Comparison of ENCODE assay signal across 11 cellular contexts in the genomic region with DNA sequence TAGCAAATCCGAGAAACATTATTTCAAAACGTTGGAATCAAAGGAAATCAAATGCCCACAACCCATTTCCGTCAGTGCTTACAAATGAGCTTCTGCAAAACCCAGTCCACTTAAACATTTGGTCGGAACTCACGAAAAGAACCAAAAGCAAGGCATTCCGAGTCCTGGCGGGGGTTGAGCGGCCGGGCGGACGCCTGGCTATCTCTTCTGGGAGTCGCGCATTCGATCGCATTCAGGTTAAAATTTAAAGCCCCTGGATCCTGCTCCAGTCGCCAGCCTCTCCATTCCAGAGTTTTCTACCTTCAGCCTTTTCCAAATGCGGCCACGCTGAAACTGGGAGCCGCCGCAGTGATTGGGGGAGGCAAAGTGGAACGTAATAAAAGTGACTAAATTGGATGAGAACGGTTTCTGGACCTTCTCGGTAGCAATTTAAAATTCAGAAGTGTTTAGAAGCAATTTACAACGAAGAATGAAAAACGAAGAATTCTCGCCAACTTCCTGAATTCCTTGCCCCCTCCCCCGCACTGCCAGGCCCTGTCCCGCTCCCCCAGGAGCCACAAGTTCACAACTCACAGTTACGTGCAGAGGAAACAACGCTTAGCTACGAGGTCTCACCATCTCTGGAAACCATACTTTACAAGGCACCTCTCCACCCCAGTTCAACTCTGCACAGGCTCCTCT. TPM values are rescaled to one million over a fixed set of nuclear protein-coding genes. Genes with fewer than 3 reads are reported as not detected.
DNase-seq lines count a peak whose midpoint lies in the region; ATAC-seq and TF ChIP-seq lines count a peak whose summit lies in the region.
"Had no signal": no experiment of that assay in that cellular context is flagged by ENCODE, and none has a peak within 500 bp of the region (broad histone marks: within the 10 kb centered on the region; RNA-seq: fewer than 3 reads in every experiment).

No MANE protein-coding gene starts in this region.

- H3K27me3 ChIP-seq in heart left ventricle (peaks cover 0 to 88% (median 9%) of the 10 kb centered on the region in 9 donors), duodenal mucosa (ENCODE audit: control insufficient read depth in 1 of 2, insufficient read depth in 2 of 2, low read length in 2 of 2) (peaks cover 17 to 27% of the 10 kb centered on the region in 2 donors), mesenchymal stem cell (ENCODE audit: control insufficient read depth in 1 of 2, insufficient read depth in 1 of 2, low read length in 2 of 2) (peaks cover 59 to 68% of the 10 kb centered on the region in 2 experiments)

- no peak overlapping the region for H4K8ac ChIP-seq in mesenchymal stem cell (ENCODE audit: low read length)

- no peak overlapping the region for H3K14ac ChIP-seq in mesenchymal stem cell (ENCODE audit: low read length in 2 of 2)

- no peak overlapping the region for H4K91ac ChIP-seq in mesenchymal stem cell (ENCODE audit: low read length)

- peak overlapping the region in 1 of 2 experiments; percentile 86 for H3K23ac ChIP-seq in mesenchymal stem cell (ENCODE audit: low read length in 2 of 2)

- no peak overlapping the region for H2BK12ac ChIP-seq in mesenchymal stem cell (ENCODE audit: low read length in 2 of 2)

- H3K36me3 ChIP-seq in heart left ventricle (peaks cover 0 to 13% (median 10%) of the 10 kb centered on the region in 9 donors), duodenal mucosa (ENCODE audit: control insufficient read depth in 1 of 2, insufficient read depth in 2 of 2, low read length in 2 of 2) (peaks cover 4 to 9% of the 10 kb centered on the region in 2 donors), mesenchymal stem cell (ENCODE audit: control insufficient read depth in 1 of 2, insufficient read depth in 2 of 2, low read depth in 1 of 2, low read length in 2 of 2) (peaks cover 0 to 3% of the 10 kb centered on the region in 2 experiments), urinary bladder (ENCODE audit: insufficient read depth) (no peaks in the 10 kb centered on the region)

- no peak overlapping the region for H2AK5ac ChIP-seq in mesenchymal stem cell (ENCODE audit: low read length, severe bottlenecking)

- ATAC-seq in heart left ventricle: peak in 2 of 4 donors; percentile 22 to 31

- no peaks in the 10 kb centered on the region for H3K9me3 ChIP-seq in heart left ventricle
- H3K9me3 ChIP-seq in duodenal mucosa (ENCODE audit: control insufficient read depth in 1 of 2, low read length in 2 of 2): no peaks in the 10 kb centered on the region
- H3K9me3 ChIP-seq in mesenchymal stem cell (ENCODE audit: control insufficient read depth, low read length): no peaks in the 10 kb centered on the region

- H3K9ac ChIP-seq in duodenal mucosa (ENCODE audit: low read depth in 1 of 2, low read length in 2 of 2) (peak overlapping the region; percentile 80 to 90), mesenchymal stem cell (ENCODE audit: low read length) (peak overlapping the region; percentile 36)

- DNase-seq in heart left ventricle: peak in 1 of 5 donors; percentile 53
- no peak for DNase-seq in cardiac septum (ENCODE audit: low spot score)
- peak; percentile 70 for DNase-seq in mesenchymal stem cell
- no peak for DNase-seq in NCI-H1694 (lab: John Stamatoyannopoulos, UW)
- DNase-seq in HUDEP-2 (lab: John Stamatoyannopoulos, UW; ENCODE audit: unreplicated experiment in 76 of 76): no peak
- no peak for DNase-seq in activated CD8-positive, alpha-beta memory T cell treated with anti-CD3 and anti-CD28 coated beads for 24 hours
- DNase-seq: foreskin melanocyte; stimulated activated CD4-positive, alpha-beta T cell treated with anti-CD3 and anti-CD28 coated beads, Interleukin-1b, Interleukin-23, amount 100 ng/mL, for 48 hours had no signal

- WGBS in heart left ventricle, 4 donors: 1 to 7% (median 4%) methylated on average over 31 of the region's 31 CpGs
- 1% methylated on average over 23 of the region's 31 CpGs for WGBS in mesenchymal stem cell
- 3% methylated on average over 31 of the region's 31 CpGs for WGBS in urinary bladder

- H3K4me3 ChIP-seq in heart left ventricle (peak overlapping the region; percentile 34 to 99 (median 86)), duodenal mucosa (ENCODE audit: low read depth in 1 of 2, low read length in 2 of 2) (peak overlapping the region; percentile 85 to 89), mesenchymal stem cell (ENCODE audit: insufficient read depth in 1 of 2, low read depth in 1 of 2, low read length in 2 of 2) (peak overlapping the region in 1 of 2 experiments; percentile 63), urinary bladder (ENCODE audit: low read depth, low read length) (peak overlapping the region; percentile 79)

- H3K79me1 ChIP-seq in mesenchymal stem cell (replicated peaks; ENCODE audit: low read length, poor library complexity, severe bottlenecking): no peaks in the 10 kb centered on the region

- no peak for TF ChIP-seq POLR2A in heart left ventricle (IDR thresholded peaks at IDR 0.05)

- peaks cover 0 to 47% (median 13%) of the 10 kb centered on the region in 12 donors for H3K4me1 ChIP-seq in heart left ventricle
- peaks cover 8 to 11% of the 10 kb centered on the region in 2 donors for H3K4me1 ChIP-seq in duodenal mucosa (ENCODE audit: control insufficient read depth in 1 of 2, insufficient read depth in 2 of 2, low read length in 2 of 2)
- peaks cover 53% of the 10 kb centered on the region for H3K4me1 ChIP-seq in mesenchymal stem cell (ENCODE audit: control insufficient read depth, insufficient read depth, low read depth, low read length)
- H3K4me1 ChIP-seq in urinary bladder (ENCODE audit: insufficient read depth): no peaks in the 10 kb centered on the region

- peak overlapping the region; percentile 88 to 100 (median 98) for H3K27ac ChIP-seq in heart left ventricle
- peak overlapping the region; percentile 74 for H3K27ac ChIP-seq in duodenal mucosa (ENCODE audit: low read depth, low read length)
- H3K27ac ChIP-seq in mesenchymal stem cell (ENCODE audit: low read length, poor library complexity, severe bottlenecking): no peak overlapping the region
- H3K27ac ChIP-seq in urinary bladder (ENCODE audit: low read depth): peak overlapping the region; percentile 62

- no peak overlapping the region for H3K4ac ChIP-seq in mesenchymal stem cell (ENCODE audit: low read depth in 1 of 2, low read length in 2 of 2)

- TF ChIP-seq CTCF in heart left ventricle (IDR thresholded peaks at IDR 0.05): no peak

- intact Hi-C loops in heart left ventricle (cut with DNase I): loop anchor here (2.0 to 10.0 kb wide), 21 partner anchors 53 to 537 kb away; no protein-coding TSS in a partner anchor
- intact Hi-C loops in cardiac septum (cut with DNase I): loop anchor here (2.0 to 10.0 kb wide), 8 partner anchors 80 to 537 kb away; partner anchors contain the start of gene MIB1

- H2BK5ac ChIP-seq in mesenchymal stem cell (ENCODE audit: low read depth, low read length, poor library complexity, severe bottlenecking): no peak overlapping the region

- H2AFZ ChIP-seq in mesenchymal stem cell (ENCODE audit: low read depth, low read length): no peak overlapping the region

- H2BK120ac ChIP-seq in mesenchymal stem cell (ENCODE audit: low read depth, low read length): no peak overlapping the region

- H2BK15ac ChIP-seq in mesenchymal stem cell (ENCODE audit: low read depth, poor library complexity, severe bottlenecking): no peak overlapping the region

- peak overlapping the region in 1 of 2 experiments; percentile 74 for H3K18ac ChIP-seq in mesenchymal stem cell (ENCODE audit: low read depth in 1 of 2, low read length in 2 of 2)

- H3K4me2 ChIP-seq in mesenchymal stem cell (ENCODE audit: low read length, poor library complexity, severe bottlenecking): peak overlapping the region; percentile 3

RNA-seq across cellular contexts. Expression of gene GATA6, which starts 1.8 kb away (rescaled TPM):
- 10 to 100 TPM; 44.9 to 97.7 (median 76.3) TPM for total RNA-seq in heart left ventricle
- polyA plus RNA-seq in heart left ventricle: 10 to 100 TPM; 42.1 to 52.6 TPM
- 76.2 TPM for total RNA-seq in cardiac septum
- 3.4 TPM for polyA plus RNA-seq in mesenchymal stem cell (2013, experiment 1 of 2)
- 3.4 TPM for polyA plus RNA-seq in mesenchymal stem cell (2013, experiment 2 of 2)
- total RNA-seq in urinary bladder: 42.0 TPM
- polyA plus RNA-seq in urinary bladder: 40.1 TPM
- polyA plus RNA-seq: CD4-positive, CD25-positive, alpha-beta regulatory T cell had no signal
